Comparison of ENCODE assay signal across 16 cellular contexts in genomic region chr12:49566361-49566760, GRCh38. TPM values are rescaled to one million over a fixed set of nuclear protein-coding genes. Genes with fewer than 3 reads are reported as not detected.
DNase-seq lines count a peak whose midpoint lies in the region; ATAC-seq and TF ChIP-seq lines count a peak whose summit lies in the region.
"Had no signal": no experiment of that assay in that cellular context is flagged by ENCODE, and none has a peak within 500 bp of the region (broad histone marks: within the 10 kb centered on the region; RNA-seq: fewer than 3 reads in every experiment).

No MANE protein-coding gene starts in this region.

- CTCF ChIA-PET in WTC11 (lab: Charles Lee) = interaction anchor here (1.2 to 2.1 kb wide), 4 partner anchors 13 to 269 kb away, joined by 4 to 17 read pairs (median 8); partner anchors contain the start of gene PRPF40B

- H3K4me3 ChIP-seq in heart left ventricle (peak overlapping the region in 7 of 12 donors; percentile 68 to 99 (median 82)), iPS-20b (ENCODE audit: low read length) (peak overlapping the region; percentile 90), subcutaneous abdominal adipose tissue (ENCODE audit: low read depth in 1 of 5, low read length in 5 of 5) (no peak overlapping the region)

- H3K36me3 ChIP-seq in heart left ventricle = peaks cover 0 to 41% (median 37%) of the 10 kb centered on the region in 9 donors
- peaks cover 46% of the 10 kb centered on the region for H3K36me3 ChIP-seq in iPS-20b (ENCODE audit: insufficient read depth, low read depth, low read length)
- H3K36me3 ChIP-seq in subcutaneous abdominal adipose tissue (ENCODE audit: control insufficient read depth in 5 of 5, insufficient read depth in 5 of 5, low read length in 5 of 5) = peaks cover 4 to 44% (median 38%) of the 10 kb centered on the region in 5 donors

- POLR2A ChIA-PET in WTC11 (lab: Charles Lee) = interaction anchor here (0.6 kb wide), 1 partner anchor 81 kb away, joined by 3 read pairs; no protein-coding TSS in a partner anchor

- no peaks in the 10 kb centered on the region for H3K27me3 Mint-ChIP-seq in WTC11 (ENCODE audit: low read depth)
- H3K27me3 Mint-ChIP-seq: type B pancreatic cell had no signal

- WGBS in heart left ventricle, 4 donors = 73 to 94% (median 91%) methylated on average over 12 to 13 of the region's 13 CpGs

- no peak for ATAC-seq in heart left ventricle
- ATAC-seq in Right ventricle myocardium superior (ENCODE audit: poor library complexity) = no peak
- no peak for ATAC-seq in WTC11

- H3K9me3 ChIP-seq in heart left ventricle = no peaks in the 10 kb centered on the region
- no peaks in the 10 kb centered on the region for H3K9me3 ChIP-seq in iPS-20b (ENCODE audit: insufficient read depth, low read depth, low read length)
- no peaks in the 10 kb centered on the region for H3K9me3 ChIP-seq in subcutaneous abdominal adipose tissue (ENCODE audit: control insufficient read depth in 5 of 5, low read length in 5 of 5)
- H3K9me3 ChIP-seq: sigmoid colon, SJSA1 had no signal

- peak in 1 of 5 donors; percentile 25 for DNase-seq in heart left ventricle
- no peak for DNase-seq in Right ventricle myocardium superior
- DNase-seq in WTC11 (ENCODE audit: low spot score) = no peak
- DNase-seq in NCI-H2107 (lab: John Stamatoyannopoulos, UW) = no peak
- no peak for DNase-seq in AML-193 (lab: John Stamatoyannopoulos, UW)
- DNase-seq in KBM-7 = no peak
- DNase-seq: activated CD4-positive, alpha-beta T cell treated with anti-CD3 and anti-CD28 coated beads for 4 hours; activated naive CD4-positive, alpha-beta T cell treated with anti-CD3 and anti-CD28 coated beads, Interleukin-2, amount 50 U/mL, for 16 hours; NCI-H1105 treated with DMSO at 0.1 percent for 48 hours; NCI-H524; sigmoid colon had no signal

- H3K36me3 Mint-ChIP-seq in WTC11 = peaks cover 27% of the 10 kb centered on the region

- no peak overlapping the region for H3K27ac Mint-ChIP-seq in WTC11

- H3K27ac ChIP-seq in heart left ventricle (peak overlapping the region; percentile 80 to 98 (median 94)), iPS-20b (ENCODE audit: low read length) (no peak overlapping the region), subcutaneous abdominal adipose tissue (ENCODE audit: low read depth, low read length) (no peak overlapping the region)
- H3K27ac ChIP-seq: sigmoid colon, SJSA1 had no signal

- peaks cover 12% of the 10 kb centered on the region for H3K4me1 Mint-ChIP-seq in WTC11

- H3K4me3 Mint-ChIP-seq in WTC11 = peak overlapping the region; percentile 98; the same call in 1 of the 2 replicates

- H3K4me1 ChIP-seq in heart left ventricle (peaks cover 0 to 62% (median 43%) of the 10 kb centered on the region in 12 donors), iPS-20b (ENCODE audit: insufficient read depth, low read length) (peaks cover 6% of the 10 kb centered on the region), subcutaneous abdominal adipose tissue (ENCODE audit: control insufficient read depth in 5 of 5, insufficient read depth in 5 of 5, low read length in 5 of 5) (peaks cover 4 to 26% (median 24%) of the 10 kb centered on the region in 5 donors)

- no peaks in the 10 kb centered on the region for H3K9me3 Mint-ChIP-seq in WTC11
- H3K9me3 Mint-ChIP-seq: type B pancreatic cell had no signal

- H3K9ac ChIP-seq in iPS-20b (ENCODE audit: low read depth, low read length) (no peak overlapping the region; the same call in 1 of the 2 replicates), subcutaneous abdominal adipose tissue (ENCODE audit: low read length in 5 of 5) (peak overlapping the region in 3 of 5 donors; percentile 23 to 97 (median 94))

- TF ChIP-seq POLR2A in heart left ventricle (IDR thresholded peaks at IDR 0.05) = no peak

- H3K27me3 ChIP-seq in heart left ventricle (no peaks in the 10 kb centered on the region), iPS-20b (ENCODE audit: insufficient read depth, low read length) (no peaks in the 10 kb centered on the region), subcutaneous abdominal adipose tissue (ENCODE audit: control insufficient read depth in 5 of 5, insufficient read depth in 4 of 5, low read length in 5 of 5) (no peaks in the 10 kb centered on the region)
- H3K27me3 ChIP-seq: sigmoid colon, SJSA1 had no signal

- TF ChIP-seq CTCF in heart left ventricle (IDR thresholded peaks at IDR 0.05) = no peak
- no peak for TF ChIP-seq CTCF in WTC11 (IDR thresholded peaks at IDR 0.05)

- intact Hi-C loops in heart left ventricle (cut with DNase I) (no loop called here), Right ventricle myocardium superior (cut with DNase I) (no loop called here)

- in situ Hi-C loops in KBM-7 (cut with MboI; ENCODE audit: low pct_unique_long_range_greater_than_20kb, low sequenced_read_pairs) = no loop called here

TF ChIP-seq in WTC11, 78 proteins besides CTCF, POLR2A, EP300 and RAD21:
- TF ChIP-seq IRF1 (CRISPR knock-in tag; IDR thresholded peaks at IDR 0.05) (no peak), SMAD4 (CRISPR knock-in tag; IDR thresholded peaks at IDR 0.05) (no peak), FOXJ3 (CRISPR knock-in tag; IDR thresholded peaks at IDR 0.05; ENCODE audit: borderline replicate concordance) (no peak), ZNF121 (CRISPR knock-in tag; IDR thresholded peaks at IDR 0.05) (no peak), FOXP4 (CRISPR knock-in tag; IDR thresholded peaks at IDR 0.05) (no peak), ESRRA (CRISPR knock-in tag; IDR thresholded peaks at IDR 0.05; ENCODE audit: borderline replicate concordance) (no peak), ZSCAN18 (CRISPR knock-in tag; IDR thresholded peaks at IDR 0.05) (no peak), CREB1 (CRISPR knock-in tag; IDR thresholded peaks at IDR 0.05) (no peak), SOX15 (CRISPR knock-in tag; IDR thresholded peaks at IDR 0.05) (no peak), ZNF396 (CRISPR knock-in tag; IDR thresholded peaks at IDR 0.05; ENCODE audit: borderline replicate concordance) (no peak), NR2C2 (CRISPR knock-in tag; IDR thresholded peaks at IDR 0.05) (no peak), ATF3 (CRISPR knock-in tag; conservative IDR thresholded peaks at IDR 0.05) (no peak), RORB (CRISPR knock-in tag; IDR thresholded peaks at IDR 0.05) (no peak)
TF ChIP-seq in WTC11: peak in this region for 0.

RNA-seq across cellular contexts. Expression of gene MCRS1, which starts 1.6 kb away (rescaled TPM):
- total RNA-seq in heart left ventricle = 100 to 1,000 TPM in 3 of 9 donors, 10 to 100 TPM in 6; 70.0 to 122 (median 88.3) TPM
- polyA plus RNA-seq in heart left ventricle = 10 to 100 TPM; 64.2 to 80.3 TPM
- 83.0 TPM for total RNA-seq in Right ventricle myocardium superior
- total RNA-seq in WTC11 (2021) = 94.8 to 105 TPM (median 96.5 TPM) in 3 replicates

RNA-seq across cellular contexts. Expression of gene KCNH3, which starts 27.5 kb away (rescaled TPM):
- total RNA-seq in heart left ventricle (1 to 10 TPM in 3 of 9 donors, under 1 TPM in 6; 0.19 to 2.2 (median 0.40) TPM), Right ventricle myocardium superior (0.16 TPM), WTC11 (2021) (0.27 to 0.44 TPM (median 0.44 TPM) in 3 replicates)
- polyA plus RNA-seq in heart left ventricle = under 1 TPM; 0.14 to 0.42 TPM
- total RNA-seq: lung microvascular endothelial cell had no signal

RNA-seq across cellular contexts. Expression of gene FAM186B, which starts 39.1 kb away (rescaled TPM):
- total RNA-seq in heart left ventricle (under 1 TPM; 0.23 to 0.78 (median 0.48) TPM), Right ventricle myocardium superior (0.46 TPM), WTC11 (2021) (0.16 to 0.39 TPM (median 0.21 TPM) in 3 replicates)
- under 1 TPM; 0.17 to 0.30 TPM for polyA plus RNA-seq in heart left ventricle

RNA-seq across cellular contexts. Expression of gene PRPF40B, which starts 57.0 kb away (rescaled TPM):
- 10 to 100 TPM; 12.7 to 25.5 (median 20.9) TPM for total RNA-seq in heart left ventricle
- polyA plus RNA-seq in heart left ventricle = 10 to 100 TPM; 12.0 to 21.1 TPM
- total RNA-seq in Right ventricle myocardium superior = 19.1 TPM
- 38.0 to 46.0 TPM (median 40.5 TPM) in 3 replicates for total RNA-seq in WTC11 (2021)

Comparison
In these comparisons a context has a peak if more than half of its experiments do, and no peak if none do; other contexts are left out.
1. H3K27ac ChIP-seq: peak in heart left ventricle (12 of 12); none in iPS-20b (single experiment) and subcutaneous abdominal adipose tissue (single experiment).
2. H3K4me3 ChIP-seq: peak in heart left ventricle (7 of 12) and iPS-20b (single experiment); none in subcutaneous abdominal adipose tissue (0 of 5).